In genomic region chr2:33617989-33618388, GRCh38 we compare ENCODE assay signal across 31 cellular contexts.
"Had no signal": no experiment of that assay in that cellular context is flagged by ENCODE, and none has a peak within 500 bp of the region (broad histone marks: within the 10 kb centered on the region; RNA-seq: fewer than 3 reads in every experiment).

No MANE protein-coding gene starts in this region.

- H3K27me3 ChIP-seq: brain microvascular endothelial cell had no signal

- ATAC-seq: activated CD8-positive, alpha-beta T cell treated with anti-CD3 and anti-CD28 coated beads for 36 hours; activated T-cell treated with anti-CD3 and anti-CD28 coated beads, Interleukin-2, amount 50 U/mL, for 72 hours; activated T-helper 17 cell treated with anti-CD3 and anti-CD28 coated beads, Interleukin-2, amount 50 U/mL, for 72 hours; PC-3; Right ventricle myocardium inferior; SK-N-SH treated with all-trans-retinoic acid at 6 μM for 48 hours had no signal

- DNase-seq: activated CD4-positive, alpha-beta T cell treated with anti-CD3 and anti-CD28 coated beads, Interleukin-2, amount 10 ng/mL, durations not matched to agents 24 days and 14 days; activated CD4-positive, alpha-beta T cell treated with anti-CD3 and anti-CD28 coated beads, Interleukin-2, amount 50 U/mL, for 4 hours; activated CD8-positive, alpha-beta T cell treated with anti-CD3 and anti-CD28 coated beads for 36 hours; activated effector memory CD4-positive, alpha-beta T cell treated with anti-CD3 and anti-CD28 coated beads, Interleukin-2, amount 50 U/mL, for 16 hours; activated naive CD4-positive, alpha-beta T cell; activated naive CD4-positive, alpha-beta T cell treated with anti-CD3 and anti-CD28 coated beads, Interleukin-2, amount 50 U/mL, for 16 hours; activated naive CD8-positive, alpha-beta T cell treated with anti-CD3 and anti-CD28 coated beads for 36 hours; activated T-cell treated with anti-CD3 and anti-CD28 coated beads, Interleukin-2, amount 50 U/mL, for 1 hour; activated T-cell treated with anti-CD3 and anti-CD28 coated beads, Interleukin-2, amount 50 U/mL, for 72 hours; amniotic stem cell; aorta; brain microvascular endothelial cell; central memory CD4-positive, alpha-beta T cell; NCI-H1092; NCI-H1436 treated with DMSO at 0.1 percent for 48 hours; NCI-H1694 treated with DMSO at 0.1 percent for 48 hours; NCI-H2029; NCI-H2171; NCI-H510A; NCI-H526; NCI-H748 treated with DMSO at 0.1 percent for 48 hours; NK-92 treated with Interleukin-12 subunit alpha and Interleukin-12 subunit beta, amount 100 ng/mL, for 24 hours; PC-3; SIG-M5; T1000; WERI-Rb-1 had no signal

- H3K36me3 ChIP-seq: brain microvascular endothelial cell, WERI-Rb-1 had no signal

- FAIRE-seq: RCC 7860 had no signal

- H3K27ac ChIP-seq: brain microvascular endothelial cell, RWPE1, WERI-Rb-1 had no signal
